Comparison of ENCODE assay signal across 21 cellular contexts in the genomic region with DNA sequence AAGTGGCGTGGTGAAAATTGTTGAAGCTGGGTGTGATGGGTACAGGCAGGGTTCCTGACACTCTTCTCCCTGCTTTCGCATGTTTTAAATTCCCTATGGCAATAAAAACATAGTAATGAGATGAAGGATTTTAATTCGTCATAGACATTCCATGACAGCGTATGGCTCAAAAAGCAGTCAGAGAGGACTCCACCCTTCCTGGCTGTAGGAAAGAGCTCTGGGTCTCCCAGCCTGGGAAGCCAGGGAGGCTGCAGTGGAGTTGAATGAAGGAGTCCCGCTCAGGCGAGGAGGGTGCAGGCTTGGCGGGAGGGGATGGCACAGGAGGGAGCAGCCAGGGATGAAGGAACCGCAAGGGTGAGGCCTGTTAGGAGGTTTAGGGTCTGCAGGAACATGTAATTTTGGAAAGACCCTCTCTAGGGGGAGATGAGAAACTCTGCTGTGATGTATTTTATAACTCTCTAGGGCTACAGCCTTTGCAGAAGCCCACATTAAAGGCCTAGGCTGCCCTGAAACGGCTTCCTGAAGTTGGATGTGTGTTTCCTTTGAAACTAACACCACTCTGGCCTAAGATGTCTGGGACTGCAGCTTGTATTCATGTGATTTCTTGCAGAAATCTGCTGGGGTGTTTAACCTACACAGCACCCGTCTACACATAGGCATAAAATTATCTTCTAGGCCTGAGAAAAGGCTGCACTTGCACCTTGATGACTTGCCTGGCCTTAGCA. TPM values are rescaled to one million over a fixed set of nuclear protein-coding genes. Genes with fewer than 3 reads are reported as not detected.
DNase-seq lines count a peak whose midpoint lies in the region; ATAC-seq and TF ChIP-seq lines count a peak whose summit lies in the region.
"Had no signal": no experiment of that assay in that cellular context is flagged by ENCODE, and none has a peak within 500 bp of the region (broad histone marks: within the 10 kb centered on the region; RNA-seq: fewer than 3 reads in every experiment).

No MANE protein-coding gene starts in this region.

- ATAC-seq in activated naive CD4-positive, alpha-beta T cell treated with anti-CD3 and anti-CD28 coated beads, Interleukin-2, amount 50 U/mL, for 72 hours: no peak
- ATAC-seq in T-cell (replicated peaks in 1 of 4): peak; percentile 61 to 86 (median 72)
- ATAC-seq in upper lobe of right lung: peak; percentile 23
- ATAC-seq: body of pancreas, left lung, Panc1 had no signal

- no peaks in the 10 kb centered on the region for H3K4me1 ChIP-seq in upper lobe of right lung
- H3K4me1 ChIP-seq: body of pancreas had no signal

- H3K27ac ChIP-seq in upper lobe of right lung: no peak overlapping the region
- H3K27ac ChIP-seq: body of pancreas, C4-2B, heart left ventricle, left lung had no signal

- no peaks in the 10 kb centered on the region for H3K36me3 Mint-ChIP-seq in activated naive CD4-positive, alpha-beta T cell treated with anti-CD3 and anti-CD28 coated beads, Interleukin-2, amount 50 U/mL, for 24 hours
- no peaks in the 10 kb centered on the region for H3K36me3 Mint-ChIP-seq in activated naive CD4-positive, alpha-beta T cell treated with anti-CD3 and anti-CD28 coated beads, Interleukin-2, amount 50 U/mL, for 72 hours
- H3K36me3 Mint-ChIP-seq in T-cell (no peaks in the 10 kb centered on the region), Calu3 (ENCODE audit: insufficient read depth, unreplicated experiment) (no peaks in the 10 kb centered on the region)

- H3K9me3 Mint-ChIP-seq in activated naive CD4-positive, alpha-beta T cell treated with anti-CD3 and anti-CD28 coated beads, Interleukin-2, amount 50 U/mL, for 24 hours: no peaks in the 10 kb centered on the region
- H3K9me3 Mint-ChIP-seq in activated naive CD4-positive, alpha-beta T cell treated with anti-CD3 and anti-CD28 coated beads, Interleukin-2, amount 50 U/mL, for 72 hours: no peaks in the 10 kb centered on the region
- H3K9me3 Mint-ChIP-seq in T-cell: no peaks in the 10 kb centered on the region
- H3K9me3 Mint-ChIP-seq in Calu3 (ENCODE audit: low read depth, unreplicated experiment): no peaks in the 10 kb centered on the region
- H3K9me3 Mint-ChIP-seq: activated CD4-positive, alpha-beta memory T cell treated with anti-CD3 and anti-CD28 coated beads, Interleukin-2, amount 10 ng/mL, durations not matched to agents 7 days and 5 days; activated T-cell treated with anti-CD3 and anti-CD28 coated beads, Interleukin-2, amount 50 U/mL, for 4 hours; H9 had no signal

- no TSS peak for BruUV-seq in Calu3 (replicated peaks; lab: Mats Ljungman, UMichigan)

- POLR2A ChIA-PET in T-cell (lab: Charles Lee): no interaction called here

- no peaks in the 10 kb centered on the region for H3K9me3 ChIP-seq in upper lobe of right lung
- H3K9me3 ChIP-seq: body of pancreas, heart left ventricle, left lung had no signal

- CTCF ChIA-PET in T-cell (lab: Charles Lee): no interaction called here
- CTCF ChIA-PET in Calu3 (lab: Charles Lee): no interaction called here

- intact Hi-C loops in upper lobe of right lung (cut with DNase I): no loop called here
- intact Hi-C loops in Calu3 (cut with micrococcal nuclease; ENCODE audit: unreplicated experiment): no loop called here

- H3K4me3 ChIP-seq in fibroblast of the aortic adventitia (ENCODE audit: low read depth, low read length) (no peak overlapping the region), upper lobe of right lung (no peak overlapping the region)
- H3K4me3 ChIP-seq: body of pancreas, heart left ventricle, left lung had no signal

- H3K36me3 ChIP-seq in upper lobe of right lung: no peaks in the 10 kb centered on the region
- H3K36me3 ChIP-seq: heart left ventricle, left lung had no signal

- no peaks in the 10 kb centered on the region for H3K27me3 Mint-ChIP-seq in activated naive CD4-positive, alpha-beta T cell treated with anti-CD3 and anti-CD28 coated beads, Interleukin-2, amount 50 U/mL, for 24 hours
- no peaks in the 10 kb centered on the region for H3K27me3 Mint-ChIP-seq in T-cell
- no peaks in the 10 kb centered on the region for H3K27me3 Mint-ChIP-seq in Calu3 (ENCODE audit: unreplicated experiment)
- H3K27me3 Mint-ChIP-seq: activated CD4-positive, alpha-beta memory T cell treated with anti-CD3 and anti-CD28 coated beads, Interleukin-2, amount 10 ng/mL, durations not matched to agents 7 days and 5 days had no signal

- DNase-seq in activated naive CD4-positive, alpha-beta T cell treated with anti-CD3 and anti-CD28 coated beads, Interleukin-2, amount 50 U/mL, for 72 hours (ENCODE audit: low spot score in 2 of 2): no peak
- DNase-seq in T-cell (peak in 2 of 34 experiments; percentile 12 to 13), fibroblast of the aortic adventitia (ENCODE audit: low read depth) (peak; percentile 25), upper lobe of right lung (no peak), Calu3 (no peak), dermis blood vessel endothelial cell (no peak), DMS53 treated with DMSO at 0.1 percent for 48 hours (lab: John Stamatoyannopoulos, UW; ENCODE audit: unreplicated experiment) (no peak)
- DNase-seq: activated CD4-positive, alpha-beta memory T cell treated with anti-CD3 and anti-CD28 coated beads, Interleukin-2, amount 10 ng/mL, durations not matched to agents 7 days and 5 days; activated T-cell treated with anti-CD3 and anti-CD28 coated beads, Interleukin-2, amount 50 U/mL, for 4 hours; body of pancreas; DMS79; H9; heart left ventricle; KG1; left lung; NCI-H2029 treated with DMSO at 0.1 percent for 48 hours; NCI-H446 treated with DMSO at 0.1 percent for 48 hours; stimulated activated CD4-positive, alpha-beta T cell treated with anti-CD3 and anti-CD28 coated beads, Interleukin-12 subunit alpha, Interleukin-12 subunit beta, amount 100 ng/mL, for 4 hours had no signal

- peak overlapping the region; percentile 36 for H3K27ac Mint-ChIP-seq in activated naive CD4-positive, alpha-beta T cell treated with anti-CD3 and anti-CD28 coated beads, Interleukin-2, amount 50 U/mL, for 24 hours
- peak overlapping the region in 1 of 2 donors; percentile 2 for H3K27ac Mint-ChIP-seq in activated naive CD4-positive, alpha-beta T cell treated with anti-CD3 and anti-CD28 coated beads, Interleukin-2, amount 50 U/mL, for 72 hours
- H3K27ac Mint-ChIP-seq in T-cell: peak overlapping the region; percentile 9 to 84
- H3K27ac Mint-ChIP-seq in Calu3 (ENCODE audit: unreplicated experiment): no peak overlapping the region
- H3K27ac Mint-ChIP-seq: activated CD4-positive, alpha-beta memory T cell treated with anti-CD3 and anti-CD28 coated beads, Interleukin-2, amount 10 ng/mL, durations not matched to agents 7 days and 5 days had no signal

- peaks cover 25% of the 10 kb centered on the region for H3K4me1 Mint-ChIP-seq in activated naive CD4-positive, alpha-beta T cell treated with anti-CD3 and anti-CD28 coated beads, Interleukin-2, amount 50 U/mL, for 24 hours
- peaks cover 16 to 24% (median 20%) of the 10 kb centered on the region in 3 donors for H3K4me1 Mint-ChIP-seq in T-cell
- H3K4me1 Mint-ChIP-seq in Calu3 (ENCODE audit: low read depth, unreplicated experiment): peaks cover 2% of the 10 kb centered on the region

- no peak for TF ChIP-seq CTCF in fibroblast of the aortic adventitia (IDR thresholded peaks at IDR 0.05; ENCODE audit: insufficient read depth, low read length)
- no peak for TF ChIP-seq CTCF in upper lobe of right lung (IDR thresholded peaks at IDR 0.05)
- no peak for TF ChIP-seq CTCF in Calu3 (IDR thresholded peaks at IDR 0.05; ENCODE audit: unreplicated experiment)

- no peaks in the 10 kb centered on the region for H3K27me3 ChIP-seq in upper lobe of right lung
- H3K27me3 ChIP-seq: body of pancreas, heart left ventricle, left lung had no signal

- no peak overlapping the region for H3K4me3 Mint-ChIP-seq in activated naive CD4-positive, alpha-beta T cell treated with anti-CD3 and anti-CD28 coated beads, Interleukin-2, amount 50 U/mL, for 24 hours
- H3K4me3 Mint-ChIP-seq in T-cell: peak overlapping the region in 1 of 3 donors; percentile 59
- no peak overlapping the region for H3K4me3 Mint-ChIP-seq in Calu3 (ENCODE audit: low read depth, unreplicated experiment)
- H3K4me3 Mint-ChIP-seq: activated CD4-positive, alpha-beta memory T cell treated with anti-CD3 and anti-CD28 coated beads, Interleukin-2, amount 10 ng/mL, durations not matched to agents 7 days and 5 days; activated T-cell treated with anti-CD3 and anti-CD28 coated beads, Interleukin-2, amount 50 U/mL, for 4 hours; H9 had no signal

RNA-seq across cellular contexts. Expression of a gene that starts 7.6 kb away (rescaled TPM):
- total RNA-seq in activated naive CD4-positive, alpha-beta T cell treated with anti-CD3 and anti-CD28 coated beads, Interleukin-2, amount 50 U/mL, for 72 hours: 100 to 1,000 TPM in 1 of 2 donors, 10 to 100 TPM in 1; 87.4 to 122 TPM
- total RNA-seq in T-cell: 100 to 1,000 TPM in 1 of 5 donors, 10 to 100 TPM in 4; 77.2 to 108 (median 94.0) TPM
- total RNA-seq in fibroblast of the aortic adventitia (ENCODE audit: low replicate concordance): 25.2 and 38.7 TPM in 2 replicates
- 126 TPM for total RNA-seq in upper lobe of right lung
- total RNA-seq in Calu3 (2022): 181 and 183 TPM in 2 replicates
- 23.5 and 33.4 TPM in 2 replicates for total RNA-seq in dermis blood vessel endothelial cell

RNA-seq across cellular contexts. Expression of a gene that starts 49.1 kb away (rescaled TPM):
- total RNA-seq in activated naive CD4-positive, alpha-beta T cell treated with anti-CD3 and anti-CD28 coated beads, Interleukin-2, amount 50 U/mL, for 72 hours: 100 to 1,000 TPM in 1 of 2 donors, 10 to 100 TPM in 1; 96.5 to 123 TPM
- total RNA-seq in T-cell: 10 to 100 TPM; 44.6 to 59.1 (median 47.5) TPM
- 26.5 and 81.8 TPM in 2 replicates for total RNA-seq in fibroblast of the aortic adventitia (ENCODE audit: low replicate concordance)
- total RNA-seq in upper lobe of right lung: 36.5 TPM
- 123 and 128 TPM in 2 replicates for total RNA-seq in Calu3 (2022)
- total RNA-seq in dermis blood vessel endothelial cell: 40.0 and 42.0 TPM in 2 replicates

Comparison
In these comparisons a context has a peak if more than half of its experiments do, and no peak if none do; other contexts are left out.
1. ATAC-seq: peak in T-cell (4 of 4) and upper lobe of right lung (single experiment); none in activated naive CD4-positive, alpha-beta T cell treated with anti-CD3 and anti-CD28 coated beads, Interleukin-2, amount 50 U/mL, for 72 hours (0 of 2).